15 cellular contexts compared by ENCODE assay signal in the genomic region with DNA sequence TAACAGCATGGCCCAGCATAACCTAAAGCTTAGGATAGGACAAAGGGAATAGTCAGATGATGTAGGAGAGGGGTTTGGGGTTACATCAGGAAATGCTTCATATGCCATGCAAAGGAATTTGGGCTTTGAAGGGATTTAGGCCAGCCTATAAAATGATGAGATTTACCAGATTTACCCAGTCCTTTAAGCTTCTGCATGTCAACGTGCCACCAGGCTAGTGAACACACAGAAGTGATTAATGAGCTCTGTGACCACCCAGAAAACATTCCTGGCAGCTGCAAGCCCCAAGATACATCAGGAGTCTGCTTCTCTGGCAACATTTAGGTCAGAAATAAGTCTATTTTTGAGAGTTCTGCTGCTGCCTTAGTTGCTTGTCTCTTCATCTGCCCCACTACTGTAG.
DNase-seq lines count a peak whose midpoint lies in the region; TF ChIP-seq lines count a peak whose summit lies in the region.
"Had no signal": no experiment of that assay in that cellular context is flagged by ENCODE, and none has a peak within 500 bp of the region (broad histone marks: within the 10 kb centered on the region; RNA-seq: fewer than 3 reads in every experiment).

No MANE protein-coding gene starts in this region.

- no peak overlapping the region for H3K23ac ChIP-seq in mesendoderm (ENCODE audit: low read length)

- no CpG with 5 or more reads among the region's 1 CpG for WGBS in mesendoderm (ENCODE audit: extremely low coverage, insufficient coverage, low lambda C conversion rate)

- no peaks in the 10 kb centered on the region for H3K79me2 ChIP-seq in mesendoderm (ENCODE audit: control insufficient read depth, insufficient read depth, low read length)

- no peak for TF ChIP-seq CTCF in fibroblast of villous mesenchyme (IDR thresholded peaks at IDR 0.05; ENCODE audit: insufficient read depth, low read depth, low read length)

- no peaks in the 10 kb centered on the region for H3K79me1 ChIP-seq in mesendoderm (ENCODE audit: low read length)

- H3K4me2 ChIP-seq in mesendoderm (ENCODE audit: low read length) = no peak overlapping the region
- H3K4me2 ChIP-seq: BLaER1 had no signal

- no peak overlapping the region for H2BK15ac ChIP-seq in mesendoderm (replicated peaks; ENCODE audit: low read depth)

- peaks cover 30% of the 10 kb centered on the region for H3K4me1 ChIP-seq in SJSA1 (replicated peaks)
- H3K4me1 ChIP-seq in mesendoderm (ENCODE audit: control insufficient read depth, low read depth, low read length) = no peaks in the 10 kb centered on the region
- H3K4me1 ChIP-seq: HAP-1 had no signal

- H4K8ac ChIP-seq in mesendoderm (ENCODE audit: low read depth, low read length) = no peak overlapping the region

- H3K9ac ChIP-seq in mesendoderm (ENCODE audit: low read length) = no peak overlapping the region
- H3K9ac ChIP-seq: BLaER1, GM23248 had no signal

- H2BK120ac ChIP-seq in mesendoderm (ENCODE audit: low read depth, low read length) = no peak overlapping the region

- H3K4ac ChIP-seq in mesendoderm (ENCODE audit: low read depth, low read length) = no peak overlapping the region

- no peak overlapping the region for H4K5ac ChIP-seq in mesendoderm (ENCODE audit: low read length)

- no peak overlapping the region for H2AK5ac ChIP-seq in mesendoderm (ENCODE audit: low read length)

- H3K4me3 ChIP-seq in SJSA1 (no peak overlapping the region), fibroblast of villous mesenchyme (ENCODE audit: low read depth, low read length) (no peak overlapping the region), mesendoderm (ENCODE audit: low read length) (no peak overlapping the region)
- H3K4me3 ChIP-seq: BLaER1, GM12878, GM23248, HAP-1 had no signal

- no peaks in the 10 kb centered on the region for H3K27me3 ChIP-seq in SJSA1 (replicated peaks)
- H3K27me3 ChIP-seq in mesendoderm (ENCODE audit: insufficient read depth, low read length, poor library complexity) = no peaks in the 10 kb centered on the region
- H3K27me3 ChIP-seq: BLaER1 had no signal

- peak overlapping the region; percentile 59 for H3K27ac ChIP-seq in SJSA1
- H3K27ac ChIP-seq in mesendoderm (ENCODE audit: low read depth, low read length) = no peak overlapping the region
- H3K27ac ChIP-seq: BLaER1, GM23248 had no signal

- H2BK5ac ChIP-seq in mesendoderm (ENCODE audit: low read length) = no peak overlapping the region

- no peak overlapping the region for H3K56ac ChIP-seq in mesendoderm (ENCODE audit: low read length)

- peak; percentile 8 for DNase-seq in ELF-1 (ENCODE audit: low read depth, low spot score)
- DNase-seq in SJSA1 (ENCODE audit: low read depth in 1 of 2, low spot score in 2 of 2) = peak; percentile 50 to 61
- peak; percentile 28 for DNase-seq in fibroblast of villous mesenchyme (ENCODE audit: low read depth)
- DNase-seq in retina = peak; percentile 23
- no peak for DNase-seq in NCI-H128 (lab: John Stamatoyannopoulos, UW; ENCODE audit: unreplicated experiment)
- no peak for DNase-seq in activated naive CD4-positive, alpha-beta T cell (lab: John Stamatoyannopoulos, UW)
- no peak for DNase-seq in mesendoderm
- DNase-seq: 8988T; CD4-positive, alpha-beta memory T cell; DMS153; DMS79 treated with DMSO at 0.1 percent for 48 hours; GM23248 had no signal

- no peaks in the 10 kb centered on the region for H3K9me3 ChIP-seq in SJSA1 (replicated peaks)
- H3K9me3 ChIP-seq: HAP-1 had no signal

- H3K36me3 ChIP-seq in SJSA1 (no peaks in the 10 kb centered on the region), mesendoderm (ENCODE audit: control insufficient read depth, insufficient read depth, low read length) (no peaks in the 10 kb centered on the region)
- H3K36me3 ChIP-seq: BLaER1, HAP-1 had no signal

- no peak overlapping the region for H3K18ac ChIP-seq in mesendoderm (ENCODE audit: low read length)

Comparison
In these comparisons a context has a peak if more than half of its experiments do, and no peak if none do; other contexts are left out.
1. DNase-seq: peak in ELF-1 (single experiment), SJSA1 (2 of 2), fibroblast of villous mesenchyme (single experiment) and retina (single experiment); none in NCI-H128 (single experiment), activated naive CD4-positive, alpha-beta T cell (0 of 4) and mesendoderm (single experiment).